In genomic region chrX:25020391-25021131, GRCh38 we compare ENCODE assay signal across 8 cellular contexts. TPM values are rescaled to one million over a fixed set of nuclear protein-coding genes. Genes with fewer than 3 reads are reported as not detected.
DNase-seq lines count a peak whose midpoint lies in the region; ATAC-seq and TF ChIP-seq lines count a peak whose summit lies in the region.

No MANE protein-coding gene starts in this region.

- WGBS in spleen, 5 donors, result 1 to 27% (median 2%) methylated on average over 25 to 48 of the region's 48 CpGs
- 2 to 23% (median 6%) methylated on average over 11 to 48 of the region's 48 CpGs for WGBS in stomach, 5 donors

- DNase-seq in activated T-cell treated with anti-CD3 and anti-CD28 coated beads, Interleukin-2, amount 50 U/mL, for 24 hours, result peak; percentile 53
- no peak for DNase-seq in activated T-cell treated with anti-CD3 and anti-CD28 coated beads, Interleukin-2, amount 50 U/mL, for 1 hour
- DNase-seq in fibroblast of the aortic adventitia (ENCODE audit: low read depth), result no peak
- no peak for DNase-seq in spleen
- DNase-seq in stomach, result no peak
- no peak for DNase-seq in H4 (ENCODE audit: low spot score)

- TF ChIP-seq EP300 in stomach (IDR thresholded peaks at IDR 0.05), result no peak

- no peak for TF ChIP-seq POLR2A in spleen (IDR thresholded peaks at IDR 0.05)
- TF ChIP-seq POLR2A in stomach (IDR thresholded peaks at IDR 0.05), result no peak

- no peaks in the 10 kb centered on the region for H3K36me3 Mint-ChIP-seq in activated T-cell treated with anti-CD3 and anti-CD28 coated beads, Interleukin-2, amount 50 U/mL, for 24 hours (ENCODE audit: low read depth)

- no peaks in the 10 kb centered on the region for H3K9me3 Mint-ChIP-seq in activated T-cell treated with anti-CD3 and anti-CD28 coated beads, Interleukin-2, amount 50 U/mL, for 24 hours

- H3K79me2 ChIP-seq in SU-DHL-6 (ENCODE audit: insufficient read depth, low read length), result no peaks in the 10 kb centered on the region

- peak; percentile 78 for ATAC-seq in HG03039 (IDR thresholded peaks at IDR 0.05; ENCODE audit: unreplicated experiment)

- peak; percentile 74 for TF ChIP-seq CTCF in SU-DHL-6 (IDR thresholded peaks at IDR 0.05; ENCODE audit: insufficient read depth, low read length, poor library complexity, severe bottlenecking)
- TF ChIP-seq CTCF in fibroblast of the aortic adventitia (IDR thresholded peaks at IDR 0.05; ENCODE audit: insufficient read depth, low read length), result peak; percentile 46
- TF ChIP-seq CTCF in spleen (IDR thresholded peaks at IDR 0.05 in 8 of 11, conservative IDR thresholded peaks at IDR 0.05 in 3 of 11), result peak in 8 of 11 experiments; percentile 8 to 62 (median 55)
- TF ChIP-seq CTCF in stomach (IDR thresholded peaks at IDR 0.05), result peak in 3 of 7 experiments; percentile 19 to 32 (median 24)

- no peak overlapping the region for H2AFZ ChIP-seq in SU-DHL-6 (ENCODE audit: low read depth, low read length, severe bottlenecking)

- H3K27ac ChIP-seq in SU-DHL-6 (ENCODE audit: low read depth, low read length), result no peak overlapping the region
- H3K27ac ChIP-seq in spleen, result no peak overlapping the region
- H3K27ac ChIP-seq in stomach, result no peak overlapping the region

- H3K27ac Mint-ChIP-seq in activated T-cell treated with anti-CD3 and anti-CD28 coated beads, Interleukin-2, amount 50 U/mL, for 24 hours, result no peak overlapping the region

- peaks cover 88% of the 10 kb centered on the region for H3K27me3 Mint-ChIP-seq in activated T-cell treated with anti-CD3 and anti-CD28 coated beads, Interleukin-2, amount 50 U/mL, for 24 hours

- no peaks in the 10 kb centered on the region for H3F3A ChIP-seq in SU-DHL-6 (ENCODE audit: insufficient read depth)

- H3K9ac ChIP-seq in SU-DHL-6 (ENCODE audit: low read length), result no peak overlapping the region

- intact Hi-C loops in spleen (cut with DNase I; ENCODE audit: low total_unique reads), result no loop called here
- intact Hi-C loops in stomach (cut with DNase I; ENCODE audit: low total_unique reads), result no loop called here

- H3K4me3 ChIP-seq in SU-DHL-6 (ENCODE audit: insufficient read depth, low read length, poor library complexity, severe bottlenecking) (peak overlapping the region; percentile 26), fibroblast of the aortic adventitia (ENCODE audit: low read depth, low read length) (no peak overlapping the region), spleen (peak overlapping the region in 3 of 8 donors; percentile 6 to 55 (median 9)), stomach (peak overlapping the region in 2 of 4 donors; percentile 17 to 36)

- peak overlapping the region; percentile 56 for H3K4me2 ChIP-seq in SU-DHL-6 (ENCODE audit: low read depth, low read length, poor library complexity, severe bottlenecking)

- no peak overlapping the region for H3K4me3 Mint-ChIP-seq in activated T-cell treated with anti-CD3 and anti-CD28 coated beads, Interleukin-2, amount 50 U/mL, for 24 hours

- peaks cover 22% of the 10 kb centered on the region for H3K4me1 Mint-ChIP-seq in activated T-cell treated with anti-CD3 and anti-CD28 coated beads, Interleukin-2, amount 50 U/mL, for 24 hours (ENCODE audit: low read depth)

- H4K20me1 ChIP-seq in SU-DHL-6 (ENCODE audit: low read depth, low read length), result no peaks in the 10 kb centered on the region

- H3K27me3 ChIP-seq in SU-DHL-6 (ENCODE audit: low read length) (no peaks in the 10 kb centered on the region), spleen (replicated peaks in 1 of 7) (peaks cover 11 to 98% (median 81%) of the 10 kb centered on the region in 7 donors), stomach (peaks cover 44 to 100% (median 85%) of the 10 kb centered on the region in 3 donors)

- H3K9me2 ChIP-seq in SU-DHL-6 (replicated peaks; ENCODE audit: insufficient read depth, low read length), result no peaks in the 10 kb centered on the region

- H3K4me1 ChIP-seq in spleen, result peaks cover 0 to 43% (median 13%) of the 10 kb centered on the region in 6 donors
- H3K4me1 ChIP-seq in stomach, result peaks cover 0 to 34% (median 21%) of the 10 kb centered on the region in 4 donors

- no peaks in the 10 kb centered on the region for H3K36me3 ChIP-seq in SU-DHL-6 (ENCODE audit: low read length)
- no peaks in the 10 kb centered on the region for H3K36me3 ChIP-seq in spleen
- H3K36me3 ChIP-seq in stomach, result no peaks in the 10 kb centered on the region

- H3K9me3 ChIP-seq in SU-DHL-6 (ENCODE audit: insufficient read depth, low read length), result no peaks in the 10 kb centered on the region
- H3K9me3 ChIP-seq in spleen, result peaks cover 0 to 6% (median 0%) of the 10 kb centered on the region in 8 donors
- H3K9me3 ChIP-seq in stomach, result peaks cover 0 to 12% (median 3%) of the 10 kb centered on the region in 4 donors

RNA-seq across cellular contexts. Expression of gene ARX, which starts 4.8 kb away (rescaled TPM):
- total RNA-seq in fibroblast of the aortic adventitia (ENCODE audit: low replicate concordance) (not detected in 2 replicates), spleen (under 1 TPM in 2 of 7 donors, not detected in 5; 0.26 to 0.32 TPM), stomach (1 to 10 TPM in 1 of 5 donors, under 1 TPM in 3, not detected in 1; 0.18 to 1.8 (median 0.43) TPM)
- polyA plus RNA-seq in spleen (not detected), stomach (under 1 TPM; 0.18 to 0.87 (median 0.76) TPM)
- total RNA-seq in H4 (2014; rRNA removed; shearing (Covaris generic)), result not detected in 2 replicates
